ENCODE assay signal across 8 cellular contexts in genomic region chr11:67351275-67352005, GRCh38. TPM values are rescaled to one million over a fixed set of nuclear protein-coding genes. Genes with fewer than 3 reads are reported as not detected.
DNase-seq lines count a peak whose midpoint lies in the region; ATAC-seq and TF ChIP-seq lines count a peak whose summit lies in the region.

No MANE protein-coding gene starts in this region.

- TF ChIP-seq CTCF in choroid plexus epithelial cell (conservative IDR thresholded peaks at IDR 0.05; ENCODE audit: low read depth, low read length) (peak; percentile 90), liver (IDR thresholded peaks at IDR 0.05; ENCODE audit: low read depth, low read length, missing input control) (peak; percentile 79)

- peaks cover 0 to 1% (median 0%) of the 10 kb centered on the region in 4 donors for H3K36me3 ChIP-seq in liver (ENCODE audit: control insufficient read depth in 4 of 4, insufficient read depth in 3 of 4, low read depth in 1 of 4, low read length in 3 of 4)

- intact Hi-C loops in Right ventricle myocardium superior (cut with DNase I) (no loop called here), Right ventricle myocardium inferior (cut with DNase I) (loop anchor here (5.0 kb wide), 1 partner anchor 156 kb away; the partner anchor contains the start of genes CDK2AP2 and PITPNM1)

- H3K27me3 ChIP-seq in liver (ENCODE audit: control insufficient read depth in 4 of 4, insufficient read depth in 4 of 4, low read length in 3 of 4): no peaks in the 10 kb centered on the region

- H3K27ac ChIP-seq in liver (ENCODE audit: low read depth in 1 of 2, low read length in 2 of 2): peak overlapping the region; percentile 1 to 26

- peak overlapping the region in 1 of 2 donors; percentile 58 for H3K9ac ChIP-seq in liver (ENCODE audit: low read depth in 1 of 2, low read length in 2 of 2)

- H3K4me3 ChIP-seq in choroid plexus epithelial cell (ENCODE audit: low read depth, low read length) (no peak overlapping the region), liver (ENCODE audit: low read depth in 1 of 3, low read length in 3 of 3) (no peak overlapping the region)

- no peaks in the 10 kb centered on the region for H3K9me3 ChIP-seq in liver (ENCODE audit: control insufficient read depth in 4 of 4, low read length in 3 of 4)

- DNase-seq in Right ventricle myocardium superior: peak; percentile 68
- DNase-seq in Right ventricle myocardium inferior (ENCODE audit: missing footprints): no peak
- DNase-seq in NCI-H2227 (lab: John Stamatoyannopoulos, UW; ENCODE audit: unreplicated experiment): peak; percentile 78
- peak; percentile 53 for DNase-seq in activated CD4-positive, alpha-beta T cell treated with anti-CD3 and anti-CD28 coated beads for 1 hour
- DNase-seq in choroid plexus epithelial cell (ENCODE audit: low read depth): peak; percentile 86
- peak; percentile 58 to 64 for DNase-seq in stimulated activated CD4-positive, alpha-beta T cell treated with anti-CD3 and anti-CD28 coated beads, Interleukin-4, amount 100 ng/mL, for 4 hours
- DNase-seq in NCI-H1048 (lab: John Stamatoyannopoulos, UW): no peak

- peaks cover 14 to 45% (median 30%) of the 10 kb centered on the region in 4 donors for H3K4me1 ChIP-seq in liver (ENCODE audit: control insufficient read depth in 4 of 4, insufficient read depth in 4 of 4, low read length in 3 of 4)

- peak; percentile 80 to 82 for TF ChIP-seq RAD21 in liver (IDR thresholded peaks at IDR 0.05)

- WGBS in liver: 55% methylated on average over 11 of the region's 11 CpGs

- ATAC-seq in Right ventricle myocardium superior (ENCODE audit: poor library complexity) (no peak), Right ventricle myocardium inferior (no peak)

TF ChIP-seq in liver, 16 proteins besides CTCF, POLR2A, EP300 and RAD21:
- TF ChIP-seq EGR1 (IDR thresholded peaks at IDR 0.05; ENCODE audit: low read depth in 2 of 2) (no peak), FOXA1 (IDR thresholded peaks at IDR 0.05) (no peak), JUND (IDR thresholded peaks at IDR 0.05) (peak; percentile 87 to 95), HNF4A (conservative IDR thresholded peaks at IDR 0.05) (no peak), ATF3 (IDR thresholded peaks at IDR 0.05) (peak; percentile 31)

RNA-seq across cellular contexts. Expression of gene POLD4, which starts 1.9 kb away (rescaled TPM):
- total RNA-seq in Right ventricle myocardium superior (39.9 TPM), Right ventricle myocardium inferior (49.7 TPM), liver (10 to 100 TPM; 18.8 to 53.0 TPM)
- 100 to 1,000 TPM; 119 to 246 TPM for polyA plus RNA-seq in liver

RNA-seq across cellular contexts. Expression of gene CLCF1, which starts 22.0 kb away (rescaled TPM):
- total RNA-seq in Right ventricle myocardium superior: 0.27 TPM
- total RNA-seq in Right ventricle myocardium inferior: 0.51 TPM
- under 1 TPM; 0.17 to 0.23 TPM for total RNA-seq in liver
- polyA plus RNA-seq in liver: 1 to 10 TPM in 1 of 2 donors, under 1 TPM in 1; 0.14 to 1.8 TPM

RNA-seq across cellular contexts. Expression of gene RAD9A, which starts 40.3 kb away (rescaled TPM):
- total RNA-seq in Right ventricle myocardium superior (5.7 TPM), Right ventricle myocardium inferior (6.9 TPM), liver (1 to 10 TPM; 5.9 to 8.6 TPM)
- 1 to 10 TPM; 4.5 to 5.4 TPM for polyA plus RNA-seq in liver

RNA-seq across cellular contexts. Expression of gene SSH3, which starts 48.1 kb away (rescaled TPM):
- total RNA-seq in Right ventricle myocardium superior (12.1 TPM), Right ventricle myocardium inferior (15.8 TPM), liver (10 to 100 TPM in 1 of 2 donors, 1 to 10 TPM in 1; 4.8 to 10.4 TPM)
- polyA plus RNA-seq in liver: 1 to 10 TPM; 7.6 to 8.7 TPM

RNA-seq across cellular contexts. Expression of gene PPP1CA, which starts 50.2 kb away (rescaled TPM):
- total RNA-seq in Right ventricle myocardium superior: 103 TPM
- total RNA-seq in Right ventricle myocardium inferior: 112 TPM
- 10 to 100 TPM; 62.4 to 92.9 TPM for total RNA-seq in liver
- 10 to 100 TPM; 74.2 to 77.6 TPM for polyA plus RNA-seq in liver

Comparison
In these comparisons a context has a peak if more than half of its experiments do, and no peak if none do; other contexts are left out.
1. DNase-seq: peak in Right ventricle myocardium superior (single experiment), NCI-H2227 (single experiment), activated CD4-positive, alpha-beta T cell treated with anti-CD3 and anti-CD28 coated beads for 1 hour (single experiment), choroid plexus epithelial cell (single experiment) and stimulated activated CD4-positive, alpha-beta T cell treated with anti-CD3 and anti-CD28 coated beads, Interleukin-4, amount 100 ng/mL, for 4 hours (2 of 2); none in Right ventricle myocardium inferior (single experiment) and NCI-H1048 (single experiment).